In genomic region chr2:31255911-31256571, GRCh38 we compare ENCODE assay signal across 1 cellular context.
TF ChIP-seq lines count a peak whose summit lies in the region.

No MANE protein-coding gene starts in this region.

TF ChIP-seq in GM12878, 131 proteins besides CTCF, POLR2A, EP300 and RAD21 (continued from another document and continues in another):
- TF ChIP-seq SKIL (IDR thresholded peaks at IDR 0.05; ENCODE audit: low read depth, poor library complexity, severe bottlenecking) (no peak), MYB (IDR thresholded peaks at IDR 0.05; ENCODE audit: borderline replicate concordance, low read depth, low read length) (no peak), KLF5 (IDR thresholded peaks at IDR 0.05; ENCODE audit: partially characterized antibody) (peak; percentile 46), SIN3A (IDR thresholded peaks at IDR 0.05; ENCODE audit: low read depth, low read length) (no peak), CBX3 (IDR thresholded peaks at IDR 0.05; ENCODE audit: borderline replicate concordance, low read depth) (no peak), CBX5 (IDR thresholded peaks at IDR 0.05; ENCODE audit: low read depth) (no peak), ZNF217 (IDR thresholded peaks at IDR 0.05) (no peak), CBFB (IDR thresholded peaks at IDR 0.05; ENCODE audit: low read depth) (no peak), STAT1 (conservative IDR thresholded peaks at IDR 0.05) (no peak), ESRRA (IDR thresholded peaks at IDR 0.05; ENCODE audit: low read length) (no peak), BHLHE40 (IDR thresholded peaks at IDR 0.05; ENCODE audit: borderline replicate concordance in 1 of 2, low read depth in 2 of 2, low read length in 1 of 2) (peak; percentile 16 to 37; a peak in 2 of 4 replicates), PAX5 (IDR thresholded peaks at IDR 0.05; ENCODE audit: borderline replicate concordance, low read depth, low read length) (peak; percentile 81), ZNF592 (IDR thresholded peaks at IDR 0.05) (no peak), SMAD5 (IDR thresholded peaks at IDR 0.05; ENCODE audit: low read depth) (no peak), SUZ12 (IDR thresholded peaks at IDR 0.05; ENCODE audit: unreplicated experiment) (no peak), BCL3 (IDR thresholded peaks at IDR 0.05; ENCODE audit: borderline replicate concordance, insufficient read depth, low read depth, low read length, poor library complexity, severe bottlenecking) (peak; percentile 17), ZNF687 (IDR thresholded peaks at IDR 0.05) (no peak), MXI1 (IDR thresholded peaks at IDR 0.05; ENCODE audit: low read depth, low read length) (no peak), FOXK2 (IDR thresholded peaks at IDR 0.05) (no peak), ZSCAN29 (IDR thresholded peaks at IDR 0.05) (no peak), RAD51 (IDR thresholded peaks at IDR 0.05) (no peak), SMC3 (IDR thresholded peaks at IDR 0.05; ENCODE audit: borderline replicate concordance, low read length) (no peak), TARDBP (IDR thresholded peaks at IDR 0.05; ENCODE audit: borderline replicate concordance) (no peak), ZNF24 (IDR thresholded peaks at IDR 0.05) (no peak), MAX (IDR thresholded peaks at IDR 0.05; ENCODE audit: low read depth, low read length) (no peak), HDAC6 (IDR thresholded peaks at IDR 0.05; ENCODE audit: unreplicated experiment) (no peak), ZBED1 (IDR thresholded peaks at IDR 0.05; ENCODE audit: borderline replicate concordance) (peak; percentile 86; the same call in 1 of the 2 replicates), POU2F2 (IDR thresholded peaks at IDR 0.05; ENCODE audit: borderline replicate concordance, low read depth, low read length) (0 out of 3 replicates have a peak, but pooled peaks have one; percentile 30), NKRF (conservative IDR thresholded peaks at IDR 0.05) (no peak), SRF (IDR thresholded peaks at IDR 0.05; ENCODE audit: low read depth in 2 of 2, low read length in 2 of 2) (no peak), NFXL1 (IDR thresholded peaks at IDR 0.05; ENCODE audit: borderline replicate concordance) (peak; percentile 33; the same call in 1 of the 2 replicates), CREB1 (IDR thresholded peaks at IDR 0.05; ENCODE audit: low read depth) (peak; percentile 43; the same call in 1 of the 2 replicates), MTA3 (IDR thresholded peaks at IDR 0.05; ENCODE audit: borderline replicate concordance, low read length) (peak; percentile 71; the same call in 1 of the 2 replicates), ZNF274 (IDR thresholded peaks at IDR 0.05; ENCODE audit: insufficient read depth, insufficient read length) (no peak), GATAD2B (conservative IDR thresholded peaks at IDR 0.05; ENCODE audit: low read depth) (no peak), PML (IDR thresholded peaks at IDR 0.05; ENCODE audit: low read length) (no peak), RFX5 (IDR thresholded peaks at IDR 0.05; ENCODE audit: low read depth, low read length) (no peak), SIX5 (IDR thresholded peaks at IDR 0.05; ENCODE audit: low read depth, low read length, severe bottlenecking) (no peak)
- TF ChIP-seq, protein P1, sequence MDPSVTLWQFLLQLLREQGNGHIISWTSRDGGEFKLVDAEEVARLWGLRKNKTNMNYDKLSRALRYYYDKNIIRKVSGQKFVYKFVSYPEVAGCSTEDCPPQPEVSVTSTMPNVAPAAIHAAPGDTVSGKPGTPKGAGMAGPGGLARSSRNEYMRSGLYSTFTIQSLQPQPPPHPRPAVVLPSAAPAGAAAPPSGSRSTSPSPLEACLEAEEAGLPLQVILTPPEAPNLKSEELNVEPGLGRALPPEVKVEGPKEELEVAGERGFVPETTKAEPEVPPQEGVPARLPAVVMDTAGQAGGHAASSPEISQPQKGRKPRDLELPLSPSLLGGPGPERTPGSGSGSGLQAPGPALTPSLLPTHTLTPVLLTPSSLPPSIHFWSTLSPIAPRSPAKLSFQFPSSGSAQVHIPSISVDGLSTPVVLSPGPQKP (IDR thresholded peaks at IDR 0.05; ENCODE audit: low read depth, low read length): no peak
- TF ChIP-seq, protein P2, sequence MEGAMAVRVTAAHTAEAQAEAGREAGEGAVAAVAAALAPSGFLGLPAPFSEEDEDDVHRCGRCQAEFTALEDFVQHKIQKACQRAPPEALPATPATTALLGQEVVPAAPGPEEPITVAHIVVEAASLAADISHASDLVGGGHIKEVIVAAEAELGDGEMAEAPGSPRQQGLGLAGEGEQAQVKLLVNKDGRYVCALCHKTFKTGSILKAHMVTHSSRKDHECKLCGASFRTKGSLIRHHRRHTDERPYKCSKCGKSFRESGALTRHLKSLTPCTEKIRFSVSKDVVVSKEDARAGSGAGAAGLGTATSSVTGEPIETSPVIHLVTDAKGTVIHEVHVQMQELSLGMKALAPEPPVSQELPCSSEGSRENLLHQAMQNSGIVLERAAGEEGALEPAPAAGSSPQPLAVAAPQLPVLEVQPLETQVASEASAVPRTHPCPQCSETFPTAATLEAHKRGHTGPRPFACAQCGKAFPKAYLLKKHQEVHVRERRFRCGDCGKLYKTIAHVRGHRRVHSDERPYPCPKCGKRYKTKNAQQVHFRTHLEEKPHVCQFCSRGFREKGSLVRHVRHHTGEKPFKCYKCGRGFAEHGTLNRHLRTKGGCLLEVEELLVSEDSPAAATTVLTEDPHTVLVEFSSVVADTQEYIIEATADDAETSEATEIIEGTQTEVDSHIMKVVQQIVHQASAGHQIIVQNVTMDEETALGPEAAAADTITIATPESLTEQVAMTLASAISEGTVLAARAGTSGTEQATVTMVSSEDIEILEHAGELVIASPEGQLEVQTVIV (IDR thresholded peaks at IDR 0.05; ENCODE audit: borderline replicate concordance, partially characterized antibody): no peak
- TF ChIP-seq, protein P3, sequence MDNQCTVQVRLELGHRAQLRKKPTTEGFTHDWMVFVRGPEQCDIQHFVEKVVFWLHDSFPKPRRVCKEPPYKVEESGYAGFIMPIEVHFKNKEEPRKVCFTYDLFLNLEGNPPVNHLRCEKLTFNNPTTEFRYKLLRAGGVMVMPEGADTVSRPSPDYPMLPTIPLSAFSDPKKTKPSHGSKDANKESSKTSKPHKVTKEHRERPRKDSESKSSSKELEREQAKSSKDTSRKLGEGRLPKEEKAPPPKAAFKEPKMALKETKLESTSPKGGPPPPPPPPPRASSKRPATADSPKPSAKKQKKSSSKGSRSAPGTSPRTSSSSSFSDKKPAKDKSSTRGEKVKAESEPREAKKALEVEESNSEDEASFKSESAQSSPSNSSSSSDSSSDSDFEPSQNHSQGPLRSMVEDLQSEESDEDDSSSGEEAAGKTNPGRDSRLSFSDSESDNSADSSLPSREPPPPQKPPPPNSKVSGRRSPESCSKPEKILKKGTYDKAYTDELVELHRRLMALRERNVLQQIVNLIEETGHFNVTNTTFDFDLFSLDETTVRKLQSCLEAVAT (IDR thresholded peaks at IDR 0.05): no peak
- TF ChIP-seq, protein P4, sequence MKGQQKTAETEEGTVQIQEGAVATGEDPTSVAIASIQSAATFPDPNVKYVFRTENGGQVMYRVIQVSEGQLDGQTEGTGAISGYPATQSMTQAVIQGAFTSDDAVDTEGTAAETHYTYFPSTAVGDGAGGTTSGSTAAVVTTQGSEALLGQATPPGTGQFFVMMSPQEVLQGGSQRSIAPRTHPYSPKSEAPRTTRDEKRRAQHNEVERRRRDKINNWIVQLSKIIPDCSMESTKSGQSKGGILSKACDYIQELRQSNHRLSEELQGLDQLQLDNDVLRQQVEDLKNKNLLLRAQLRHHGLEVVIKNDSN (IDR thresholded peaks at IDR 0.05; ENCODE audit: borderline replicate concordance, extremely low read length, insufficient read depth, low read depth, low read length): no peak
